ENCODE assay signal across 22 cellular contexts in genomic region chr13:112169941-112170822, GRCh38.
"Had no signal": no experiment of that assay in that cellular context is flagged by ENCODE, and none has a peak within 500 bp of the region (broad histone marks: within the 10 kb centered on the region; RNA-seq: fewer than 3 reads in every experiment).

No MANE protein-coding gene starts in this region.

- H3K4me3 ChIP-seq: left ventricle myocardium inferior, pancreas, prostate gland, skin epidermis, stomach, testis, thyroid gland, transverse colon, upper lobe of left lung had no signal

- ATAC-seq: naive thymus-derived CD8-positive, alpha-beta T cell; pancreas; right cardiac atrium; sciatic nerve; stimulated activated naive B cell treated with anti-CD40 and anti-IgM and Interleukin-4, amounts not matched to agents 10 μg/mL and 1 μg/mL and 100 μg/mL, for 72 hours; stimulated activated naive CD8-positive, alpha-beta T cell treated with anti-CD3 and anti-CD28 coated beads, Interleukin-15, Interleukin-2, amounts not matched to agents 100 U/mL and 50 U/mL, for 24 hours had no signal

- H3K27ac ChIP-seq: left ventricle myocardium inferior, pancreas, prostate gland, skin epidermis, stomach, testis, thyroid gland, transverse colon, upper lobe of left lung had no signal

- H3K36me3 ChIP-seq: left ventricle myocardium inferior, pancreas, prostate gland, stomach, thyroid gland, transverse colon, upper lobe of left lung had no signal

- DNase-seq: hypothalamus; immature natural killer cell; left ventricle myocardium inferior; pancreas; posterior cingulate gyrus; retina; right cardiac atrium; stimulated activated CD4-positive, alpha-beta T cell treated with anti-CD3 and anti-CD28 coated beads, Interleukin-12 subunit alpha, Interleukin-12 subunit beta, amount 100 ng/mL, for 4 hours; stimulated activated CD4-positive, alpha-beta T cell treated with anti-CD3 and anti-CD28 coated beads, Interleukin-15, amount 100 ng/mL, for 24 hours; stimulated activated CD4-positive, alpha-beta T cell treated with anti-CD3 and anti-CD28 coated beads, Interleukin-2, amount 100 ng/mL, for 24 hours; stimulated activated CD4-positive, alpha-beta T cell treated with anti-CD3 and anti-CD28 coated beads, Interleukin-4, amount 100 ng/mL, for 1 hour; stimulated activated naive B cell treated with anti-CD40 and anti-IgM and Interleukin-4, amounts not matched to agents 10 μg/mL and 1 μg/mL and 100 μg/mL, for 72 hours; stimulated activated naive CD8-positive, alpha-beta T cell treated with anti-CD3 and anti-CD28 coated beads, Interleukin-15, Interleukin-2, amounts not matched to agents 100 U/mL and 50 U/mL, for 24 hours; stomach; testis; thyroid gland; transverse colon had no signal

- H3K27me3 ChIP-seq: pancreas, testis, thyroid gland, transverse colon, upper lobe of left lung had no signal

- H3K4me1 ChIP-seq: pancreas, prostate gland, stomach, testis, transverse colon, upper lobe of left lung had no signal

- H3K9me3 ChIP-seq: pancreas, prostate gland, testis, thyroid gland, transverse colon had no signal
